1 cellular context compared by ENCODE assay signal in the genomic region with DNA sequence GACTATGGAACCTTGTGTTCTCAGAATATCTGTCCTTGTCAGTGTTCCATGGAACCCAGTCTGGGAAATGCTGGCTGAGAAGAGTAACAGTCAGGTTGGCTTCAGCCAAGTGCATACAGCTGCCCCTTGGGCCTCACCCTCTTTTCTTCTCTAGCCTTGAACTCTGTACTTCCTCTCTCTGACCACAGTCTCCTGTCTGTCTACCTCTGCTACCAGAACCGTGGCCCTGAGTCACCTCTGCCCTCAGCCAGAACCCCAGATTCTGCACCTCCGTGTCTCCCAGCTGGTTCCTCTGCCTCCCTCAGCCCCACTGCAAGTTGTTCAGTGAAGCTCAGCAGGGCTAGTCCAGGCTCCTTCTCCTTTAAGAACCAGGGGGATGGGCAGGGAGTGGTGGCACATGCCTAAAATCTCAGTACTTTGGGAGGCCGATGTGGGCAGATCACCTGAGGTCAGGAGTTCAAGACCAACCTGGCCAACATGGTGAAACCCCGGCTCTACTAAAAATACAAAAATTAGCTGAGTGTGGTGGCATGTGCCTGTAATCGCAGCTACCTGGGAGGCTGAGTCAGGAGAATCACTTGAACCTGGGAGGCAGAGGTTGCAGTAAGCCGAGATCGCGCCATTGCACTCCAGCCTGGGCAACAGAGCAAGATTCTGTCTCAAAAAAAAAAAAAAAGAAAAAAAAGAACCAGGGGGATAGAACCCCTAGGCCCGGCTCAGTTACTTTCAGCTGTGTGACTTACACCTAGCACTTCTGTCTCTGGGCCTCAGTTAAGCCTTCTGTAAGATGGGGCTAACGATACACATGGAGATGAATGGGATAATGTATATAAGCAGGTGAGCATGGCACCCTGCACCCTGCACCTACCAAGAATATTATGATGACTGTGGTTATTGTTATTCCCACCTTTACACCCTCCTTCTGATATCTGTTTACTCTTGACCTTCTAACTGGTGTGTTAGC.
A peak's percentile ranks its signal among the peaks of the same experiment; 100 is the strongest.
TF ChIP-seq lines count a peak whose summit lies in the region.

No MANE protein-coding gene starts in this region.

TF ChIP-seq in GM12878, 131 proteins besides CTCF, POLR2A, EP300 and RAD21 (continued from another document and continues in another):
- TF ChIP-seq NFXL1 (IDR thresholded peaks at IDR 0.05; ENCODE audit: borderline replicate concordance): no peak
- no peak for TF ChIP-seq ZSCAN29 (IDR thresholded peaks at IDR 0.05)
- TF ChIP-seq EZH2 (IDR thresholded peaks at IDR 0.05; ENCODE audit: borderline replicate concordance, control insufficient read depth, low read depth, low read length): no peak
- TF ChIP-seq SUPT20H (IDR thresholded peaks at IDR 0.05; ENCODE audit: borderline replicate concordance, control insufficient read depth, low read depth, low read length): no peak
- TF ChIP-seq ZNF24 (IDR thresholded peaks at IDR 0.05): 0 out of 2 replicates have a peak, but pooled peaks have one; percentile 29
- TF ChIP-seq ZNF592 (IDR thresholded peaks at IDR 0.05): no peak
- no peak for TF ChIP-seq NRF1 (conservative IDR thresholded peaks at IDR 0.05; ENCODE audit: low read depth, low read length)
- TF ChIP-seq KLF5 (IDR thresholded peaks at IDR 0.05; ENCODE audit: partially characterized antibody): no peak
- TF ChIP-seq MYC (IDR thresholded peaks at IDR 0.05; ENCODE audit: insufficient read depth, insufficient read length, insufficient replicate concordance, low read length, severe bottlenecking): no peak
- TF ChIP-seq HDAC6 (IDR thresholded peaks at IDR 0.05; ENCODE audit: unreplicated experiment): no peak
- TF ChIP-seq SREBF1 (IDR thresholded peaks at IDR 0.05; ENCODE audit: low read length): no peak
- 0 out of 2 replicates have a peak, but pooled peaks have one; percentile 2 for TF ChIP-seq BCL11A (IDR thresholded peaks at IDR 0.05; ENCODE audit: low read depth, low read length)
- TF ChIP-seq BMI1 (IDR thresholded peaks at IDR 0.05; ENCODE audit: borderline replicate concordance): no peak
- TF ChIP-seq, protein P1, sequence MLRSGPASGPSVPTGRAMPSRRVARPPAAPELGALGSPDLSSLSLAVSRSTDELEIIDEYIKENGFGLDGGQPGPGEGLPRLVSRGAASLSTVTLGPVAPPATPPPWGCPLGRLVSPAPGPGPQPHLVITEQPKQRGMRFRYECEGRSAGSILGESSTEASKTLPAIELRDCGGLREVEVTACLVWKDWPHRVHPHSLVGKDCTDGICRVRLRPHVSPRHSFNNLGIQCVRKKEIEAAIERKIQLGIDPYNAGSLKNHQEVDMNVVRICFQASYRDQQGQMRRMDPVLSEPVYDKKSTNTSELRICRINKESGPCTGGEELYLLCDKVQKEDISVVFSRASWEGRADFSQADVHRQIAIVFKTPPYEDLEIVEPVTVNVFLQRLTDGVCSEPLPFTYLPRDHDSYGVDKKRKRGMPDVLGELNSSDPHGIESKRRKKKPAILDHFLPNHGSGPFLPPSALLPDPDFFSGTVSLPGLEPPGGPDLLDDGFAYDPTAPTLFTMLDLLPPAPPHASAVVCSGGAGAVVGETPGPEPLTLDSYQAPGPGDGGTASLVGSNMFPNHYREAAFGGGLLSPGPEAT (IDR thresholded peaks at IDR 0.05; ENCODE audit: low read depth): peak; percentile 38; the same call in 1 of the 2 replicates
- no peak for TF ChIP-seq ZBED1 (IDR thresholded peaks at IDR 0.05; ENCODE audit: borderline replicate concordance)
- TF ChIP-seq CBX3 (IDR thresholded peaks at IDR 0.05; ENCODE audit: borderline replicate concordance, low read depth): no peak
- no peak for TF ChIP-seq JUNB (IDR thresholded peaks at IDR 0.05)
- no peak for TF ChIP-seq ATF7 (IDR thresholded peaks at IDR 0.05; ENCODE audit: low read depth)
- TF ChIP-seq FOXM1 (IDR thresholded peaks at IDR 0.05; ENCODE audit: low read depth, low read length): no peak
- no peak for TF ChIP-seq PAX8 (IDR thresholded peaks at IDR 0.05)
- TF ChIP-seq, protein P2, sequence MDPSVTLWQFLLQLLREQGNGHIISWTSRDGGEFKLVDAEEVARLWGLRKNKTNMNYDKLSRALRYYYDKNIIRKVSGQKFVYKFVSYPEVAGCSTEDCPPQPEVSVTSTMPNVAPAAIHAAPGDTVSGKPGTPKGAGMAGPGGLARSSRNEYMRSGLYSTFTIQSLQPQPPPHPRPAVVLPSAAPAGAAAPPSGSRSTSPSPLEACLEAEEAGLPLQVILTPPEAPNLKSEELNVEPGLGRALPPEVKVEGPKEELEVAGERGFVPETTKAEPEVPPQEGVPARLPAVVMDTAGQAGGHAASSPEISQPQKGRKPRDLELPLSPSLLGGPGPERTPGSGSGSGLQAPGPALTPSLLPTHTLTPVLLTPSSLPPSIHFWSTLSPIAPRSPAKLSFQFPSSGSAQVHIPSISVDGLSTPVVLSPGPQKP (IDR thresholded peaks at IDR 0.05; ENCODE audit: low read depth, low read length): no peak
- no peak for TF ChIP-seq CEBPB (IDR thresholded peaks at IDR 0.05; ENCODE audit: borderline replicate concordance in 1 of 2, low read depth in 2 of 2, low read length in 2 of 2)
- TF ChIP-seq HDGF (IDR thresholded peaks at IDR 0.05): peak; percentile 71; the same call in 1 of the 2 replicates
- TF ChIP-seq BACH1 (IDR thresholded peaks at IDR 0.05; ENCODE audit: borderline replicate concordance): no peak
- TF ChIP-seq MTA3 (IDR thresholded peaks at IDR 0.05; ENCODE audit: borderline replicate concordance, low read length): no peak
- TF ChIP-seq SKIL (IDR thresholded peaks at IDR 0.05; ENCODE audit: low read depth, poor library complexity, severe bottlenecking): peak; percentile 96
- TF ChIP-seq NR2C1 (IDR thresholded peaks at IDR 0.05): peak; percentile 49; the same call in 1 of the 2 replicates
- TF ChIP-seq PRDM15 (CRISPR knock-in tag; IDR thresholded peaks at IDR 0.05): no peak
- no peak for TF ChIP-seq ESRRA (IDR thresholded peaks at IDR 0.05; ENCODE audit: low read length)
- no peak for TF ChIP-seq FOS (IDR thresholded peaks at IDR 0.05; ENCODE audit: borderline replicate concordance, extremely low read depth, insufficient read length)
- peak in 1 of 2 experiments; percentile 73; a peak in 2 of 4 replicates for TF ChIP-seq ETV6 (conservative IDR thresholded peaks at IDR 0.05 in 1 of 2, IDR thresholded peaks at IDR 0.05 in 1 of 2; ENCODE audit: borderline replicate concordance in 1 of 2, low read depth in 1 of 2)
- no peak for TF ChIP-seq WRNIP1 (IDR thresholded peaks at IDR 0.05; ENCODE audit: borderline replicate concordance, low read depth, low read length)
- peak; percentile 72 for TF ChIP-seq SPI1 (IDR thresholded peaks at IDR 0.05; ENCODE audit: borderline replicate concordance, insufficient read depth, low read depth, low read length)
- TF ChIP-seq POLR2AphosphoS2 (IDR thresholded peaks at IDR 0.05; ENCODE audit: low read depth, low read length): no peak
- no peak for TF ChIP-seq IRF4 (IDR thresholded peaks at IDR 0.05; ENCODE audit: low read depth, low read length)
- no peak for TF ChIP-seq POU2F2 (IDR thresholded peaks at IDR 0.05; ENCODE audit: borderline replicate concordance, low read depth, low read length)
- no peak for TF ChIP-seq HSF1 (IDR thresholded peaks at IDR 0.05; ENCODE audit: low read depth, low read length)
- no peak for TF ChIP-seq TCF12 (IDR thresholded peaks at IDR 0.05; ENCODE audit: low read depth, low read length)
- peak; percentile 63 for TF ChIP-seq IKZF1 (conservative IDR thresholded peaks at IDR 0.05)
- no peak for TF ChIP-seq BRCA1 (IDR thresholded peaks at IDR 0.05; ENCODE audit: low read depth, low read length)
- TF ChIP-seq, protein P3, sequence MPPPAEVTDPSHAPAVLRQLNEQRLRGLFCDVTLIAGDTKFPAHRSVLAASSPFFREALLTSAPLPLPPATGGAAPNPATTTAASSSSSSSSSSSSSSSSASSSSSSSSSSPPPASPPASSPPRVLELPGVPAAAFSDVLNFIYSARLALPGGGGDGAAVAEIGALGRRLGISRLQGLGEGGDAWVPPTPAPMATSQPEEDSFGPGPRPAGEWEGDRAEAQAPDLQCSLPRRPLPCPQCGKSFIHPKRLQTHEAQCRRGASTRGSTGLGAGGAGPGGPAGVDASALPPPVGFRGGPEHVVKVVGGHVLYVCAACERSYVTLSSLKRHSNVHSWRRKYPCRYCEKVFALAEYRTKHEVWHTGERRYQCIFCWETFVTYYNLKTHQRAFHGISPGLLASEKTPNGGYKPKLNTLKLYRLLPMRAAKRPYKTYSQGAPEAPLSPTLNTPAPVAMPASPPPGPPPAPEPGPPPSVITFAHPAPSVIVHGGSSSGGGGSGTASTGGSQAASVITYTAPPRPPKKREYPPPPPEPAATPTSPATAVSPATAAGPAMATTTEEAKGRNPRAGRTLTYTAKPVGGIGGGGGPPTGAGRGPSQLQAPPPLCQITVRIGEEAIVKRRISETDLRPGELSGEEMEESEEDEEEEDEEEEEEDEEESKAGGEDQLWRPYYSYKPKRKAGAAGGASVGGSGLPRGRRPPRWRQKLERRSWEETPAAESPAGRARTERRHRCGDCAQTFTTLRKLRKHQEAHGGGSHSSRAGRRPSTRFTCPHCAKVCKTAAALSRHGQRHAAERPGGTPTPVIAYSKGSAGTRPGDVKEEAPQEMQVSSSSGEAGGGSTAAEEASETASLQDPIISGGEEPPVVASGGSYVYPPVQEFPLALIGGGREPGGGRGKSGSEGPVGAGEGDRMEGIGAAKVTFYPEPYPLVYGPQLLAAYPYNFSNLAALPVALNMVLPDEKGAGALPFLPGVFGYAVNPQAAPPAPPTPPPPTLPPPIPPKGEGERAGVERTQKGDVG (CRISPR knock-in tag; IDR thresholded peaks at IDR 0.05): no peak
- no peak for TF ChIP-seq ZNF207 (IDR thresholded peaks at IDR 0.05; ENCODE audit: borderline replicate concordance)
